In genomic region chr12:52231305-52232232, GRCh38 we compare ENCODE assay signal across 13 cellular contexts. TPM values are rescaled to one million over a fixed set of nuclear protein-coding genes. Genes with fewer than 3 reads are reported as not detected.
DNase-seq lines count a peak whose midpoint lies in the region; ATAC-seq and TF ChIP-seq lines count a peak whose summit lies in the region.
"Had no signal": no experiment of that assay in that cellular context is flagged by ENCODE, and none has a peak within 500 bp of the region (broad histone marks: within the 10 kb centered on the region; RNA-seq: fewer than 3 reads in every experiment).

No MANE protein-coding gene starts in this region.

- peak in 1 of 2 donors; percentile 27 for TF ChIP-seq POLR2A in thyroid gland (IDR thresholded peaks at IDR 0.05)

- in situ Hi-C loops in mammary epithelial cell (cut with MboI; ENCODE audit: low sequenced_read_pairs in 2 of 2), result no loop called here

- ATAC-seq in lung (ENCODE audit: insufficient read depth, low FRiP score), result peak; percentile 16
- no peak for ATAC-seq in GM18867 (IDR thresholded peaks at IDR 0.05; ENCODE audit: unreplicated experiment)
- no peak for ATAC-seq in HG03095 (IDR thresholded peaks at IDR 0.05; ENCODE audit: unreplicated experiment)
- no peak for ATAC-seq in activated T-helper 17 cell treated with anti-CD3 and anti-CD28 coated beads, Interleukin-2, amount 50 U/mL, for 72 hours (replicated peaks)

- H3K4me3 Mint-ChIP-seq in activated T-helper 17 cell treated with anti-CD3 and anti-CD28 coated beads, Interleukin-2, amount 50 U/mL, for 72 hours, result no peak overlapping the region

- no peaks in the 10 kb centered on the region for H3K9me3 Mint-ChIP-seq in activated T-helper 17 cell treated with anti-CD3 and anti-CD28 coated beads, Interleukin-2, amount 50 U/mL, for 72 hours

- H3K4me1 ChIP-seq in mammary epithelial cell (ENCODE audit: insufficient read depth, low read length) (peaks cover 66% of the 10 kb centered on the region), lung (ENCODE audit: control insufficient read depth in 2 of 2, insufficient read depth in 2 of 2, low read length in 2 of 2) (peaks cover 0 to 11% of the 10 kb centered on the region in 2 donors), thyroid gland (peaks cover 49 to 55% of the 10 kb centered on the region in 2 donors)

- TF ChIP-seq CTCF in mammary epithelial cell (conservative IDR thresholded peaks at IDR 0.05 in 1 of 2, IDR thresholded peaks at IDR 0.05 in 1 of 2; ENCODE audit: extremely low read depth in 1 of 2, insufficient read depth in 1 of 2, low read depth in 1 of 2, low read length in 2 of 2) (no peak), lung (IDR thresholded peaks at IDR 0.05; ENCODE audit: control extremely low read depth, extremely low read depth) (no peak), thyroid gland (IDR thresholded peaks at IDR 0.05) (no peak)

- H3K9me3 ChIP-seq in MG63 (peaks cover 3% of the 10 kb centered on the region), mammary epithelial cell (replicated peaks; ENCODE audit: insufficient read depth, low read length) (no peaks in the 10 kb centered on the region), lung (ENCODE audit: control insufficient read depth in 2 of 2, insufficient read depth in 1 of 2, low read length in 1 of 2) (no peaks in the 10 kb centered on the region), thyroid gland (no peaks in the 10 kb centered on the region)

- H2AFZ ChIP-seq in mammary epithelial cell (ENCODE audit: low read depth, low read length), result peak overlapping the region; percentile 1

- H3K36me3 ChIP-seq in MG63, result no peaks in the 10 kb centered on the region
- H3K36me3 ChIP-seq in mammary epithelial cell (ENCODE audit: insufficient read depth, low read length), result peaks cover 19% of the 10 kb centered on the region
- H3K36me3 ChIP-seq in lung (ENCODE audit: control insufficient read depth in 2 of 2, insufficient read depth in 2 of 2, low read length in 2 of 2), result no peaks in the 10 kb centered on the region
- H3K36me3 ChIP-seq in thyroid gland, result peaks cover under 1 to 7% of the 10 kb centered on the region in 2 donors

- DNase-seq in MG63 (peak; percentile 60), mammary epithelial cell (peak; percentile 64), lung (ENCODE audit: low spot score) (peak; percentile 77), thyroid gland (peak; percentile 61 to 70), islet precursor cell (no peak)
- DNase-seq: activated CD8-positive, alpha-beta memory T cell treated with anti-CD3 and anti-CD28 coated beads, Interleukin-2, amount 50 U/mL, for 48 hours; Kasumi-1; midbrain; NCI-H446; retina had no signal

- H3K27me3 ChIP-seq in MG63, result no peaks in the 10 kb centered on the region
- H3K27me3 ChIP-seq in mammary epithelial cell (ENCODE audit: insufficient read depth, low read length), result no peaks in the 10 kb centered on the region
- no peaks in the 10 kb centered on the region for H3K27me3 ChIP-seq in lung (ENCODE audit: control insufficient read depth, insufficient read depth)
- H3K27me3 ChIP-seq in thyroid gland, result no peaks in the 10 kb centered on the region

- H3K79me2 ChIP-seq in mammary epithelial cell (ENCODE audit: insufficient read depth, low read length), result peaks cover 49% of the 10 kb centered on the region

- no peaks in the 10 kb centered on the region for H3K36me3 Mint-ChIP-seq in activated T-helper 17 cell treated with anti-CD3 and anti-CD28 coated beads, Interleukin-2, amount 50 U/mL, for 72 hours (ENCODE audit: low read depth)

- dilution Hi-C loops in mammary epithelial cell (cut with HindIII; ENCODE audit: low sequenced_read_pairs), result no loop called here

- H3K9ac ChIP-seq in mammary epithelial cell (ENCODE audit: insufficient read depth, low read length), result peak overlapping the region; percentile 88

- no peaks in the 10 kb centered on the region for H3K4me1 Mint-ChIP-seq in activated T-helper 17 cell treated with anti-CD3 and anti-CD28 coated beads, Interleukin-2, amount 50 U/mL, for 72 hours

- H3K4me2 ChIP-seq in mammary epithelial cell (ENCODE audit: insufficient read depth, low read depth, low read length), result peak overlapping the region; percentile 83

- peaks cover 57% of the 10 kb centered on the region for H3K27me3 Mint-ChIP-seq in activated T-helper 17 cell treated with anti-CD3 and anti-CD28 coated beads, Interleukin-2, amount 50 U/mL, for 72 hours

- 4% methylated on average over 11 of the region's 16 CpGs for WGBS in mammary epithelial cell (ENCODE audit: low coverage, missing lambda C conversion rate)
- 58 to 69% methylated on average over 16 of the region's 16 CpGs for WGBS in lung, 2 donors
- WGBS in thyroid gland, 2 donors, result 45 to 50% methylated on average over 15 to 16 of the region's 16 CpGs

- H3K27ac Mint-ChIP-seq in activated T-helper 17 cell treated with anti-CD3 and anti-CD28 coated beads, Interleukin-2, amount 50 U/mL, for 72 hours, result no peak overlapping the region

- peak overlapping the region; percentile 79 for H3K27ac ChIP-seq in mammary epithelial cell (ENCODE audit: insufficient read depth, low read depth, low read length)
- peak overlapping the region in 1 of 2 donors; percentile 92 for H3K27ac ChIP-seq in lung (ENCODE audit: low read depth in 1 of 2, low read length in 1 of 2)
- H3K27ac ChIP-seq in thyroid gland, result peak overlapping the region; percentile 99 to 100 (median 99)

- H3K4me3 ChIP-seq in MG63 (no peak overlapping the region), mammary epithelial cell (replicated peaks in 1 of 3; ENCODE audit: insufficient read depth in 1 of 3, low read depth in 2 of 3, low read length in 3 of 3) (peak overlapping the region in 2 of 3 experiments; percentile 42 to 93), lung (no peak overlapping the region), thyroid gland (replicated peaks in 1 of 3) (no peak overlapping the region)

- no TSS peak for BruUV-seq in mammary epithelial cell (replicated peaks; lab: Mats Ljungman, UMichigan)

- CTCF ChIA-PET in mammary epithelial cell (lab: Charles Lee; ENCODE audit: low non-redundant PET), result interaction anchor here (0.6 kb wide), 1 partner anchor 80 kb away, joined by 4 read pairs; no protein-coding TSS in a partner anchor

- H4K20me1 ChIP-seq in mammary epithelial cell (ENCODE audit: insufficient read depth, low read length), result peaks cover 16% of the 10 kb centered on the region

- intact Hi-C loops in mammary epithelial cell (cut with micrococcal nuclease) (loop anchor here (1.0 to 5.0 kb wide), 4 partner anchors 9 to 291 kb away; partner anchors contain the start of gene KRT5), thyroid gland (cut with DNase I) (no loop called here)

RNA-seq across cellular contexts. Expression of gene KRT7, which starts 1.5 kb away (rescaled TPM):
- total RNA-seq in MG63 (2014; rRNA removed; shearing (Covaris generic); ENCODE audit: low replicate concordance), result 163 and 302 TPM in 2 replicates
- total RNA-seq in mammary epithelial cell (1,000 to 10,000 TPM; 2,215 to 3,387 TPM), lung (1,000 to 10,000 TPM in 1 of 2 donors, 10 to 100 TPM in 1; 33.6 to 1,411 TPM), thyroid gland (100 to 1,000 TPM; 333 to 826 (median 460) TPM)
- polyA plus RNA-seq in mammary epithelial cell (3,281 TPM), lung (1,000 to 10,000 TPM; 1,201 to 1,415 TPM)
- polyA minus RNA-seq in mammary epithelial cell, result 4,390 TPM
- total RNA-seq in activated T-helper 17 cell treated with anti-CD3 and anti-CD28 coated beads, Interleukin-2, amount 50 U/mL, for 72 hours, result 10 to 100 TPM in 1 of 2 donors, 1 to 10 TPM in 1; 7.6 to 12.5 TPM

RNA-seq across cellular contexts. Expression of gene KRT80, which starts 39.8 kb away (rescaled TPM):
- total RNA-seq in MG63 (2014; rRNA removed; shearing (Covaris generic); ENCODE audit: low replicate concordance), result 12.0 and 18.2 TPM in 2 replicates
- total RNA-seq in mammary epithelial cell, result 1 to 10 TPM; 1.8 to 2.7 TPM
- 1.2 TPM for polyA plus RNA-seq in mammary epithelial cell
- not detected for polyA minus RNA-seq in mammary epithelial cell
- total RNA-seq in lung, result 10 to 100 TPM in 1 of 2 donors, 1 to 10 TPM in 1; 1.8 to 15.5 TPM
- polyA plus RNA-seq in lung, result 1 to 10 TPM; 7.2 to 9.9 TPM
- 1 to 10 TPM in 1 of 4 donors, under 1 TPM in 1, not detected in 2; 0.34 to 1.6 TPM for total RNA-seq in thyroid gland
- total RNA-seq in activated T-helper 17 cell treated with anti-CD3 and anti-CD28 coated beads, Interleukin-2, amount 50 U/mL, for 72 hours, result not detected

RNA-seq across cellular contexts. Expression of gene KRT86, which starts 42.9 kb away (rescaled TPM):
- total RNA-seq in MG63 (2014; rRNA removed; shearing (Covaris generic); ENCODE audit: low replicate concordance), result 13.3 and 13.6 TPM in 2 replicates
- total RNA-seq in mammary epithelial cell, result 10 to 100 TPM in 1 of 2 donors, 1 to 10 TPM in 1; 6.3 to 34.9 TPM
- 8.6 TPM for polyA plus RNA-seq in mammary epithelial cell
- 0.72 TPM for polyA minus RNA-seq in mammary epithelial cell
- 1 to 10 TPM in 1 of 2 donors, not detected in 1; 1.1 TPM for total RNA-seq in lung
- under 1 TPM; 0.11 to 0.31 TPM for polyA plus RNA-seq in lung
- 1 to 10 TPM in 1 of 4 donors, under 1 TPM in 3; 0.13 to 1.1 (median 0.42) TPM for total RNA-seq in thyroid gland
- 1 to 10 TPM in 1 of 2 donors, under 1 TPM in 1; 0.56 to 2.1 TPM for total RNA-seq in activated T-helper 17 cell treated with anti-CD3 and anti-CD28 coated beads, Interleukin-2, amount 50 U/mL, for 72 hours

RNA-seq across cellular contexts. Expression of gene KRT81, which starts 59.8 kb away (rescaled TPM):
- total RNA-seq in MG63 (2014; rRNA removed; shearing (Covaris generic); ENCODE audit: low replicate concordance), result 2.2 and 3.8 TPM in 2 replicates
- total RNA-seq in mammary epithelial cell (100 to 1,000 TPM; 176 to 903 TPM), lung (under 1 TPM; 0.20 to 0.61 TPM), thyroid gland (under 1 TPM in 2 of 4 donors, not detected in 2; 0.11 to 0.71 TPM)
- polyA plus RNA-seq in mammary epithelial cell (90.5 TPM), lung (under 1 TPM; 0.02 to 0.26 TPM)
- 21.9 TPM for polyA minus RNA-seq in mammary epithelial cell
- not detected for total RNA-seq in activated T-helper 17 cell treated with anti-CD3 and anti-CD28 coated beads, Interleukin-2, amount 50 U/mL, for 72 hours

Comparison
In these comparisons a context has a peak if more than half of its experiments do, and no peak if none do; other contexts are left out.
1. H3K4me3 ChIP-seq: peak in mammary epithelial cell (2 of 3); none in MG63 (single experiment), lung (single experiment) and thyroid gland (0 of 3).